ENCODE assay signal across 21 cellular contexts in genomic region chr3:38147434-38147833, GRCh38. TPM values are rescaled to one million over a fixed set of nuclear protein-coding genes. Genes with fewer than 3 reads are reported as not detected.
DNase-seq lines count a peak whose midpoint lies in the region; TF ChIP-seq lines count a peak whose summit lies in the region.
"Had no signal": no experiment of that assay in that cellular context is flagged by ENCODE, and none has a peak within 500 bp of the region (broad histone marks: within the 10 kb centered on the region; RNA-seq: fewer than 3 reads in every experiment).

No MANE protein-coding gene starts in this region.

- H3K4me1 ChIP-seq in DOHH2 (ENCODE audit: control insufficient read depth, low read length) (peaks cover 51% of the 10 kb centered on the region), neutrophil (ENCODE audit: control insufficient read depth in 1 of 2, insufficient read depth in 1 of 2, low read depth in 1 of 2, low read length in 1 of 2) (peaks cover 64 to 83% of the 10 kb centered on the region in 2 experiments), Karpas-422 (ENCODE audit: low read length) (peaks cover 10% of the 10 kb centered on the region), OCI-LY7 (ENCODE audit: insufficient read depth, low read length, poor library complexity, severe bottlenecking) (no peaks in the 10 kb centered on the region)

- DNase-seq in MV-4-11 (lab: John Stamatoyannopoulos, UW) (peak; percentile 93), SKM-1 (lab: John Stamatoyannopoulos, UW; ENCODE audit: unreplicated experiment) (peak; percentile 69), Karpas-422 (no peak), DMS153 treated with DMSO at 0.1 percent for 48 hours (lab: John Stamatoyannopoulos, UW; ENCODE audit: unreplicated experiment) (no peak), cortex of kidney (lab: John Stamatoyannopoulos, UW) (no peak), OCI-LY7 (ENCODE audit: low spot score) (no peak)
- DNase-seq: activated CD4-positive, alpha-beta T cell treated with anti-CD3 and anti-CD28 coated beads, Interleukin-2, amount 50 U/mL, for 48 hours; activated naive CD4-positive, alpha-beta T cell; CD4-positive, CD25-positive, alpha-beta regulatory T cell; central memory CD4-positive, alpha-beta T cell; foreskin melanocyte; mammary epithelial cell; NCI-H1417; NCI-H2029; NCI-H524 treated with DMSO at 0.1 percent for 48 hours; nephron progenitor cell; stimulated activated naive B cell treated with anti-CD40 and anti-IgM and Interleukin-4, amounts not matched to agents 10 μg/mL and 1 μg/mL and 100 μg/mL, for 72 hours; substantia nigra; trophoblast cell had no signal

- H3K79me2 ChIP-seq in DOHH2 (ENCODE audit: control insufficient read depth, low read length) (no peaks in the 10 kb centered on the region), Karpas-422 (ENCODE audit: low read length) (no peaks in the 10 kb centered on the region), OCI-LY7 (ENCODE audit: insufficient read depth, low read depth, low read length) (no peaks in the 10 kb centered on the region)

- CTCF ChIA-PET in OCI-LY7 (lab: Charles Lee; ENCODE audit: unreplicated experiment) = no interaction called here

- H3K4me3 ChIP-seq in DOHH2 (ENCODE audit: low read length) (peak overlapping the region; percentile 10; the same call in 1 of the 2 replicates), neutrophil (ENCODE audit: low read depth in 1 of 2, low read length in 1 of 2) (peak overlapping the region in 1 of 2 experiments; percentile 28), Karpas-422 (ENCODE audit: low read length) (no peak overlapping the region), OCI-LY7 (ENCODE audit: low read depth, low read length, poor library complexity, severe bottlenecking) (no peak overlapping the region)

- H3K9ac ChIP-seq in Karpas-422 (ENCODE audit: low read length) = no peak overlapping the region

- H3K27me3 ChIP-seq in DOHH2 (ENCODE audit: control insufficient read depth, low read length) (no peaks in the 10 kb centered on the region), neutrophil (no peaks in the 10 kb centered on the region), Karpas-422 (ENCODE audit: low read length) (no peaks in the 10 kb centered on the region)

- H3K9me3 ChIP-seq in DOHH2 (ENCODE audit: control insufficient read depth, insufficient read depth, low read length) = peaks cover 15% of the 10 kb centered on the region; the same call in 1 of the 2 replicates
- no peaks in the 10 kb centered on the region for H3K9me3 ChIP-seq in neutrophil
- peaks cover 4% of the 10 kb centered on the region; the same call in 1 of the 2 replicates for H3K9me3 ChIP-seq in Karpas-422 (ENCODE audit: low read length)
- H3K9me3 ChIP-seq in OCI-LY7 (ENCODE audit: low read length) = peaks cover 18% of the 10 kb centered on the region

- H3K36me3 ChIP-seq in DOHH2 (ENCODE audit: control insufficient read depth, low read length) = peaks cover 3% of the 10 kb centered on the region; the same call in 1 of the 2 replicates
- H3K36me3 ChIP-seq in neutrophil = peaks cover 6% of the 10 kb centered on the region
- H3K36me3 ChIP-seq in Karpas-422 (ENCODE audit: insufficient read depth, low read length) = no peaks in the 10 kb centered on the region
- peaks cover 2% of the 10 kb centered on the region; the same call in 1 of the 2 replicates for H3K36me3 ChIP-seq in OCI-LY7 (ENCODE audit: insufficient read depth, low read length)

- BruUV-seq in OCI-LY7 (replicated peaks; lab: Mats Ljungman, UMichigan) = no TSS peak

- H3K4me2 ChIP-seq in DOHH2 (ENCODE audit: low read length) (peak overlapping the region; percentile 55; the same call in 1 of the 2 replicates), Karpas-422 (ENCODE audit: low read depth, low read length, poor library complexity, severe bottlenecking) (no peak overlapping the region), OCI-LY7 (ENCODE audit: low read length) (no peak overlapping the region)

- H2AFZ ChIP-seq in Karpas-422 (ENCODE audit: low read length) (no peak overlapping the region), OCI-LY7 (ENCODE audit: low read length) (no peak overlapping the region)

- H4K20me1 ChIP-seq in DOHH2 (ENCODE audit: control insufficient read depth, insufficient read depth, low read depth, low read length) = no peaks in the 10 kb centered on the region
- H4K20me1 ChIP-seq in Karpas-422 (ENCODE audit: insufficient read depth, low read depth, low read length) = no peaks in the 10 kb centered on the region
- H4K20me1 ChIP-seq in OCI-LY7 (ENCODE audit: insufficient read depth, low read length) = no peaks in the 10 kb centered on the region

- H3K27ac ChIP-seq in DOHH2 (ENCODE audit: low read depth, low read length) (no peak overlapping the region), neutrophil (peak overlapping the region; percentile 97), Karpas-422 (ENCODE audit: low read length) (no peak overlapping the region), OCI-LY7 (ENCODE audit: low read depth, low read length, poor library complexity, severe bottlenecking) (no peak overlapping the region)

- TF ChIP-seq CTCF in DOHH2 (IDR thresholded peaks at IDR 0.05; ENCODE audit: low read depth, low read length, poor library complexity, severe bottlenecking) (no peak), neutrophil (IDR thresholded peaks at IDR 0.05) (peak; percentile 16), OCI-LY7 (conservative IDR thresholded peaks at IDR 0.05; ENCODE audit: low read length) (no peak)

- H3K9me2 ChIP-seq in DOHH2 (replicated peaks; ENCODE audit: control insufficient read depth, low read length) (no peaks in the 10 kb centered on the region), Karpas-422 (replicated peaks; ENCODE audit: insufficient read depth, low read length) (no peaks in the 10 kb centered on the region), OCI-LY7 (ENCODE audit: insufficient read depth, low read length) (no peaks in the 10 kb centered on the region)

- peaks cover 16% of the 10 kb centered on the region for H3F3A ChIP-seq in DOHH2 (ENCODE audit: control insufficient read depth, insufficient read depth)

- POLR2A ChIA-PET in OCI-LY7 (lab: Charles Lee) = interaction anchor here (2.7 kb wide), 1 partner anchor 11 kb away, joined by 10 read pairs; no protein-coding TSS in a partner anchor

- intact Hi-C loops in OCI-LY7 (cut with micrococcal nuclease; ENCODE audit: unreplicated experiment) = no loop called here

RNA-seq across cellular contexts. Expression of gene MYD88, which starts 9.0 kb away (rescaled TPM):
- total RNA-seq in Karpas-422 (2014; rRNA removed; shearing (Covaris generic); ENCODE audit: low replicate concordance) = 11.3 and 23.0 TPM in 2 replicates
- total RNA-seq in OCI-LY7 (2014; rRNA removed; shearing (Covaris generic)) = 8.8 and 16.3 TPM in 2 replicates
- 28.6 and 29.4 TPM in 2 replicates for total RNA-seq in OCI-LY7 (2022)

RNA-seq across cellular contexts. Expression of gene ACAA1, which starts 10.5 kb away (rescaled TPM):
- 23.4 and 34.4 TPM in 2 replicates for total RNA-seq in Karpas-422 (2014; rRNA removed; shearing (Covaris generic); ENCODE audit: low replicate concordance)
- 13.3 and 13.9 TPM in 2 replicates for total RNA-seq in OCI-LY7 (2014; rRNA removed; shearing (Covaris generic))
- 45.3 and 50.3 TPM in 2 replicates for total RNA-seq in OCI-LY7 (2022)

RNA-seq across cellular contexts. Expression of gene OXSR1, which starts 17.9 kb away (rescaled TPM):
- total RNA-seq in Karpas-422 (2014; rRNA removed; shearing (Covaris generic); ENCODE audit: low replicate concordance) = 42.7 and 55.3 TPM in 2 replicates
- 21.4 and 22.4 TPM in 2 replicates for total RNA-seq in OCI-LY7 (2014; rRNA removed; shearing (Covaris generic))
- 42.7 and 43.7 TPM in 2 replicates for total RNA-seq in OCI-LY7 (2022)

Comparison
In these comparisons a context has a peak if more than half of its experiments do, and no peak if none do; other contexts are left out.
1. DNase-seq: peak in MV-4-11 (single experiment) and SKM-1 (single experiment); none in Karpas-422 (single experiment), DMS153 treated with DMSO at 0.1 percent for 48 hours (single experiment), cortex of kidney (single experiment) and OCI-LY7 (single experiment).